8 cellular contexts compared by ENCODE assay signal in the genomic region with DNA sequence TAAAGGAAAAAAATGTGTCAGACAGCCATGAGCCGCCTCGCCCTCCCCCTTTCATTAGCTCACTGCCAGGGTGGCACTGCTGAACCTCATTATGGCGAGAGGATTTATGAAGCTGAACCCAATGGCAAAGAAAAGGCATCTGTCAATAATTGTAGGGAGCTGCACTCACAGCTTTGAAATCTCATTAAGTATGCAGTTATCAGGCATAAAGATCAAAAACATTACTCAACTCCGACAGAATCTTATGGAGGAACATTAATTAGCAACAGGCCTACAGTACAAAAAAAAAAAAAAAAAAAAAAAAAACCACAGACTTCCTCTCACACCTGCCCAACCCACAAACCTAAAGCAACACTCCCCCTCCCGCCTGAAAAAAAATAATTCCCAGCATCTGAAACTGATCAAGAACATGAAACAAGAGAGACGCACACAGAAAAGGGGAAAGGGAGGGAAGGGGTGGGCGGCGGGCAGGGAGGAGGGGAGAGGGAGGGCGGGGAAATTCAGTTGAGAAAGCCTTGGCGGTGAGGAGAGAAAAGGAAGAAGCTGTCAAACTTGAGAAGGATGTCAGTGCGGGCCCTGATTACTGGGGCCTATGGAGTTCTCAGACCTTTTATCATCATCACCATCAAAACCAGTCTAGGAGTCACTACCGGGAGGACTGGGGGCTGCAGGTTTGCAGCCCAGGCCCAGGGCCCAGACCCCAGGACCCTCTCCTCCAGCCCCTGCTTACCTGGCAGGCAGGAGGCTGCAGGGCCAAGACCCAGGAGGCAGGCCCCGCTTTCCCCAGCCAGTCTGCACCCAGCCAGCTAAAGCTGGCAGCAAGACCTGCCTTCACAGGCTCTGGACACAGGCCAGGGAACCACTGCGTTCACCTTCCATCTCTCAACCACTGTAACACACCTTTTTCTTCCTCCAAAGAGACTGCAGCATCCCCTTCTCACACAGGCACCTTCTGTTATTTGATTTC. TPM values are rescaled to one million over a fixed set of nuclear protein-coding genes. Genes with fewer than 3 reads are reported as not detected.
DNase-seq lines count a peak whose midpoint lies in the region; ATAC-seq, FAIRE-seq and TF ChIP-seq lines count a peak whose summit lies in the region.

No MANE protein-coding gene starts in this region.

- H3K36me3 ChIP-seq in esophagus muscularis mucosa: no peaks in the 10 kb centered on the region
- no peaks in the 10 kb centered on the region for H3K36me3 ChIP-seq in spleen

- CTCF ChIA-PET in activated CD4-positive, alpha-beta T cell treated with anti-CD3 and anti-CD28 coated beads, Interleukin-2, amount 10 ng/mL, durations not matched to agents 7 days and 5 days (lab: Charles Lee): interaction anchor here (0.7 to 0.8 kb wide), 2 partner anchors 10 to 33 kb away, joined by 3 read pairs; no protein-coding TSS in a partner anchor

- DNase-seq in activated CD4-positive, alpha-beta T cell treated with anti-CD3 and anti-CD28 coated beads, Interleukin-2, amount 10 ng/mL, durations not matched to agents 7 days and 5 days: peak; percentile 26
- DNase-seq in activated CD4-positive, alpha-beta T cell treated with anti-CD3 and anti-CD28 coated beads, Interleukin-2, amount 50 U/mL, for 1 hour: no peak
- DNase-seq in SK-N-DZ (ENCODE audit: low spot score) (peak; percentile 93), esophagus muscularis mucosa (ENCODE audit: extremely low spot score) (no peak), spleen (no peak), GM12891 (ENCODE audit: insufficient read length, low spot score) (no peak), NCI-H526 treated with DMSO at 0.1 percent for 48 hours (lab: John Stamatoyannopoulos, UW) (no peak)

- no peak for TF ChIP-seq EP300 in esophagus muscularis mucosa (IDR thresholded peaks at IDR 0.05)

- H3K27me3 Mint-ChIP-seq in activated CD4-positive, alpha-beta T cell treated with anti-CD3 and anti-CD28 coated beads, Interleukin-2, amount 10 ng/mL, durations not matched to agents 7 days and 5 days: peaks cover 50% of the 10 kb centered on the region

- H3K27ac ChIP-seq in esophagus muscularis mucosa (replicated peaks in 1 of 4) (peak overlapping the region; percentile 70 to 78 (median 75)), spleen (peak overlapping the region in 6 of 8 donors; percentile 33 to 70 (median 59))

- no peak for TF ChIP-seq CTCF in esophagus muscularis mucosa (IDR thresholded peaks at IDR 0.05)
- TF ChIP-seq CTCF in spleen (IDR thresholded peaks at IDR 0.05 in 8 of 11, conservative IDR thresholded peaks at IDR 0.05 in 3 of 11): no peak

- H3K4me3 Mint-ChIP-seq in activated CD4-positive, alpha-beta T cell treated with anti-CD3 and anti-CD28 coated beads, Interleukin-2, amount 10 ng/mL, durations not matched to agents 7 days and 5 days: no peak overlapping the region

- H3K4me3 ChIP-seq in esophagus muscularis mucosa (peak overlapping the region in 1 of 4 donors; percentile 20), spleen (peak overlapping the region in 1 of 8 donors; percentile 35)

- POLR2A ChIA-PET in activated CD4-positive, alpha-beta T cell treated with anti-CD3 and anti-CD28 coated beads, Interleukin-2, amount 10 ng/mL, durations not matched to agents 7 days and 5 days (lab: Charles Lee): no interaction called here

- no peaks in the 10 kb centered on the region for H3K27me3 ChIP-seq in esophagus muscularis mucosa
- peaks cover 0 to 25% (median 0%) of the 10 kb centered on the region in 7 donors for H3K27me3 ChIP-seq in spleen (replicated peaks in 1 of 7)

- H3K9me3 ChIP-seq in esophagus muscularis mucosa (no peaks in the 10 kb centered on the region), spleen (no peaks in the 10 kb centered on the region)

- H3K27ac Mint-ChIP-seq in activated CD4-positive, alpha-beta T cell treated with anti-CD3 and anti-CD28 coated beads, Interleukin-2, amount 10 ng/mL, durations not matched to agents 7 days and 5 days: peak overlapping the region; percentile 81

- ATAC-seq in GM18858 (IDR thresholded peaks at IDR 0.05; ENCODE audit: unreplicated experiment): no peak

- FAIRE-seq in GM12891 (lab: Jason Lieb, UNC): no peak

- intact Hi-C loops in esophagus muscularis mucosa (cut with DNase I) (no loop called here), spleen (cut with DNase I; ENCODE audit: low total_unique reads) (no loop called here)

- no peaks in the 10 kb centered on the region for H3K36me3 Mint-ChIP-seq in activated CD4-positive, alpha-beta T cell treated with anti-CD3 and anti-CD28 coated beads, Interleukin-2, amount 10 ng/mL, durations not matched to agents 7 days and 5 days (ENCODE audit: low read depth)

- peaks cover 28% of the 10 kb centered on the region for H3K4me1 Mint-ChIP-seq in activated CD4-positive, alpha-beta T cell treated with anti-CD3 and anti-CD28 coated beads, Interleukin-2, amount 10 ng/mL, durations not matched to agents 7 days and 5 days

- H3K4me1 ChIP-seq in esophagus muscularis mucosa (peaks cover 20 to 89% (median 84%) of the 10 kb centered on the region in 4 donors), spleen (peaks cover 18 to 57% (median 39%) of the 10 kb centered on the region in 6 donors)

- H3K9me3 Mint-ChIP-seq in activated CD4-positive, alpha-beta T cell treated with anti-CD3 and anti-CD28 coated beads, Interleukin-2, amount 10 ng/mL, durations not matched to agents 7 days and 5 days: no peaks in the 10 kb centered on the region

- TF ChIP-seq POLR2A in esophagus muscularis mucosa (IDR thresholded peaks at IDR 0.05; ENCODE audit: low read depth) (no peak), spleen (IDR thresholded peaks at IDR 0.05) (no peak), GM12891 (IDR thresholded peaks at IDR 0.05; ENCODE audit: low read depth, low read length) (no peak)

- WGBS in esophagus muscularis mucosa: 43% methylated on average over 14 of the region's 14 CpGs
- WGBS in spleen, 5 donors: 12 to 19% (median 13%) methylated on average over 14 of the region's 14 CpGs

TF ChIP-seq in GM12891, 5 proteins besides CTCF, POLR2A, EP300 and RAD21:
- TF ChIP-seq SPI1 (IDR thresholded peaks at IDR 0.05; ENCODE audit: low read depth, low read length) (no peak), TAF1 (IDR thresholded peaks at IDR 0.05; ENCODE audit: low read depth, low read length) (no peak), PAX5 (IDR thresholded peaks at IDR 0.05; ENCODE audit: insufficient read depth, low read length, severe bottlenecking) (no peak), POU2F2 (IDR thresholded peaks at IDR 0.05; ENCODE audit: low read depth, low read length) (no peak), POLR2AphosphoS5 (IDR thresholded peaks at IDR 0.05; ENCODE audit: low read depth, low read length) (no peak)
TF ChIP-seq in GM12891: peak in this region for 0.

RNA-seq across cellular contexts. Expression of gene TSHZ3, which starts 8.9 kb away (rescaled TPM):
- total RNA-seq in activated CD4-positive, alpha-beta T cell treated with anti-CD3 and anti-CD28 coated beads, Interleukin-2, amount 10 ng/mL, durations not matched to agents 7 days and 5 days: 1 to 10 TPM; 1.7 to 1.8 TPM
- 6.6 and 6.7 TPM in 2 replicates for polyA plus RNA-seq in SK-N-DZ (2014; cell fraction: cytosol; rRNA removed)
- polyA plus RNA-seq in SK-N-DZ (2014; cell fraction: nucleus; rRNA removed): 3.9 and 8.4 TPM in 2 replicates
- total RNA-seq in esophagus muscularis mucosa: 10 to 100 TPM; 17.1 to 45.5 (median 24.6) TPM
- total RNA-seq in spleen: 10 to 100 TPM; 10.0 to 24.6 (median 15.8) TPM
- 1 to 10 TPM; 1.2 to 3.6 (median 1.3) TPM for polyA plus RNA-seq in spleen
- not detected for polyA plus RNA-seq in GM12891 (2012; ENCODE audit: low read depth, missing spikeins)

Comparison
In these comparisons a context has a peak if more than half of its experiments do, and no peak if none do; other contexts are left out.
1. DNase-seq: peak in activated CD4-positive, alpha-beta T cell treated with anti-CD3 and anti-CD28 coated beads, Interleukin-2, amount 10 ng/mL, durations not matched to agents 7 days and 5 days (single experiment) and SK-N-DZ (single experiment); none in activated CD4-positive, alpha-beta T cell treated with anti-CD3 and anti-CD28 coated beads, Interleukin-2, amount 50 U/mL, for 1 hour (single experiment), esophagus muscularis mucosa (single experiment), spleen (single experiment), GM12891 (single experiment) and NCI-H526 treated with DMSO at 0.1 percent for 48 hours (single experiment).